ENCODE assay signal across 8 cellular contexts in genomic region chr2:43773876-43774613, GRCh38. TPM values are rescaled to one million over a fixed set of nuclear protein-coding genes. Genes with fewer than 3 reads are reported as not detected.
DNase-seq lines count a peak whose midpoint lies in the region; ATAC-seq and TF ChIP-seq lines count a peak whose summit lies in the region.

Gene DYNC2LI1, plus strand, starts transcription at chr2:43774039. Its CDS starts 100 bp downstream, at chr2:43774139.

- H3K4me3 Mint-ChIP-seq in activated T-helper 17 cell treated with anti-CD3 and anti-CD28 coated beads, Interleukin-2, amount 50 U/mL, for 72 hours: peak within 1 kb of the TSS; percentile 93
- H3K4me3 Mint-ChIP-seq in natural killer cell: peak within 1 kb of the TSS; percentile 95

- intact Hi-C loops in natural killer cell (cut with micrococcal nuclease): no loop called here

- peaks cover 8% of the 10 kb centered on the region for H3K4me1 Mint-ChIP-seq in activated T-helper 17 cell treated with anti-CD3 and anti-CD28 coated beads, Interleukin-2, amount 50 U/mL, for 72 hours
- peaks cover 12 to 14% of the 10 kb centered on the region in 2 donors for H3K4me1 Mint-ChIP-seq in natural killer cell

- no peak for TF ChIP-seq CTCF in fibroblast of mammary gland (conservative IDR thresholded peaks at IDR 0.05; ENCODE audit: control insufficient read depth, insufficient read depth, low read depth, low read length)
- TF ChIP-seq CTCF in natural killer cell (IDR thresholded peaks at IDR 0.05): no peak

- peak within 1 kb of the TSS; percentile 91 for H3K27ac Mint-ChIP-seq in activated T-helper 17 cell treated with anti-CD3 and anti-CD28 coated beads, Interleukin-2, amount 50 U/mL, for 72 hours
- peak within 1 kb of the TSS; percentile 82 to 91 for H3K27ac Mint-ChIP-seq in natural killer cell

- peaks cover 3% of the 10 kb centered on the region for H3K27me3 Mint-ChIP-seq in activated T-helper 17 cell treated with anti-CD3 and anti-CD28 coated beads, Interleukin-2, amount 50 U/mL, for 72 hours
- peaks cover 2 to 22% of the 10 kb centered on the region in 2 donors for H3K27me3 Mint-ChIP-seq in natural killer cell (ENCODE audit: low read depth in 2 of 2)

- no peaks in the 10 kb centered on the region for H3K36me3 Mint-ChIP-seq in activated T-helper 17 cell treated with anti-CD3 and anti-CD28 coated beads, Interleukin-2, amount 50 U/mL, for 72 hours (ENCODE audit: low read depth)
- no peaks in the 10 kb centered on the region for H3K36me3 Mint-ChIP-seq in natural killer cell

- ATAC-seq in GM21825 (IDR thresholded peaks at IDR 0.05; ENCODE audit: unreplicated experiment): peak; percentile 98
- ATAC-seq in activated T-helper 17 cell treated with anti-CD3 and anti-CD28 coated beads, Interleukin-2, amount 50 U/mL, for 72 hours (replicated peaks): peak; percentile 99
- peak; percentile 92 to 98 (median 97) for ATAC-seq in natural killer cell

- DNase-seq in DMS79 treated with DMSO at 0.1 percent for 48 hours (lab: John Stamatoyannopoulos, UW) (peak; percentile 81), Kasumi-1 (lab: John Stamatoyannopoulos, UW) (peak; percentile 85 to 91), RPMI8226 (peak; percentile 88), fibroblast of mammary gland (ENCODE audit: low read depth) (peak; percentile 89), natural killer cell (peak; percentile 56)
- DNase-seq in stimulated activated naive CD4-positive, alpha-beta T cell (lab: John Stamatoyannopoulos, UW): peak; percentile 44 to 66 (median 55)

- H3K9me3 Mint-ChIP-seq in activated T-helper 17 cell treated with anti-CD3 and anti-CD28 coated beads, Interleukin-2, amount 50 U/mL, for 72 hours: no peaks in the 10 kb centered on the region
- no peaks in the 10 kb centered on the region for H3K9me3 Mint-ChIP-seq in natural killer cell

- H3K4me3 ChIP-seq in fibroblast of mammary gland (ENCODE audit: control insufficient read depth, low read depth, low read length): peak within 1 kb of the TSS; percentile 94

RNA-seq across cellular contexts. Expression of gene DYNC2LI1, which starts in this region (rescaled TPM):
- 1 to 10 TPM; 5.7 to 8.1 TPM for total RNA-seq in activated T-helper 17 cell treated with anti-CD3 and anti-CD28 coated beads, Interleukin-2, amount 50 U/mL, for 72 hours
- 1 to 10 TPM; 2.1 to 4.5 (median 3.2) TPM for total RNA-seq in natural killer cell

Comparison
In these comparisons a context has a peak if more than half of its experiments do, and no peak if none do; other contexts are left out.
1. Peak in every context shown above with its lines: DNase-seq, ATAC-seq and H3K4me3 ChIP-seq.